In the genomic region with DNA sequence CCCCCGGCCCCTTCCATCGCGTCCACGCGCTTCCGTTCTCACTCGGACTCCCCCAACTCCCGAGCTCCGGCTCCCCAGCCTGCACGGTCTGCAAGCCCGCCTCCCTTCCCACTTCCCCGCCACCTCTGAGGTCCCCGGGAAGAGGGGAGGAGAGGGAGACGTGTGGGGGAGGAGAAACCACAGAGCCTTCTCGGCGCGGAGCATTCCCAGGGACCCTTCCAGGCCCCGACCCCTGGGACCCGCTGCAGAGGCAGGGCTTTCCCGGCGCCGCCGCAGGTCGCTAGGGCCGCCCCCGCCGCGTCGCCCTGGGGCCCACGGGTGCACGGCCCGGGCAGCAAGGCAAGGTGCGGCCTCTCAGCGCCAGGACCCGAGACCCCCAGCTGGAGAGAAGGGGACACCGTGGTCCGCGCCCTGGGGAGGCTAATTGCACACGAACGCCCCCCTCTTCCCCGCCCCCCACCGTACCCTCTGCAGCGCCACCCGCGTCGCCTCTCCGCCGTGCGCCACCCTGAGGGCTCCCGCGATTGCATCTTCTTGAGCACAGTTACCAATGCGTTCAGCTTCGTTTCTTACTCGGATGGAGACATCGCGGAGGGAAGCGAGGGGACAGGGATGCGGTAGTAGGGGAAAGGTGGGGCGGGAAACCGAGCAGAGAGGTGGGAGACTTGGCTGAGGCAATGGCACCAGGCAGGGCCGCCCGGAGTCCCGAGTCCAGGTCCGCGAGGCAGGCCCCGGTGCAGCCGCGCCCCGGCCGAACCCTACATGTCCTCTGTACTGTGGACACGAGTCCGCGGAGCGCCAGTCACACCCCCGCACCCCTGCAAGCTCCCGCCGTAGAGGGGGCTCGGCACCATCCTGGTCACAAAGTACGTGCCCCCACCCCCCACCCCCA, we compare ENCODE assay signal across 8 cellular contexts. TPM values are rescaled to one million over a fixed set of nuclear protein-coding genes. Genes with fewer than 3 reads are reported as not detected.
DNase-seq lines count a peak whose midpoint lies in the region; ATAC-seq and TF ChIP-seq lines count a peak whose summit lies in the region.

No MANE protein-coding gene starts in this region.

- H3K36me3 Mint-ChIP-seq in activated naive CD4-positive, alpha-beta T cell treated with anti-CD3 and anti-CD28 coated beads for 36 hours (ENCODE audit: low read depth), result no peaks in the 10 kb centered on the region

- H3K27ac Mint-ChIP-seq in activated naive CD4-positive, alpha-beta T cell treated with anti-CD3 and anti-CD28 coated beads for 36 hours, result no peak overlapping the region

- H3K4me3 Mint-ChIP-seq in activated naive CD4-positive, alpha-beta T cell treated with anti-CD3 and anti-CD28 coated beads for 36 hours, result peak overlapping the region; percentile 77

- TF ChIP-seq CTCF in C4-2B (conservative IDR thresholded peaks at IDR 0.05), result no peak; the same call in 1 of the 2 replicates

- ATAC-seq in GM19023 (IDR thresholded peaks at IDR 0.05; ENCODE audit: unreplicated experiment), result peak; percentile 51
- peak; percentile 15 for ATAC-seq in HG03196 (IDR thresholded peaks at IDR 0.05; ENCODE audit: unreplicated experiment)
- ATAC-seq in GM18858 (IDR thresholded peaks at IDR 0.05; ENCODE audit: unreplicated experiment), result no peak

- CTCF ChIA-PET in activated naive CD4-positive, alpha-beta T cell treated with anti-CD3 and anti-CD28 coated beads for 36 hours (lab: Charles Lee), result interaction anchor here (0.6 to 5.1 kb wide), 24 partner anchors 14 to 1714 kb away, joined by 3 to 41 read pairs (median 4); partner anchors contain the start of gene SKIDA1

- peaks cover 57% of the 10 kb centered on the region for H3K27me3 Mint-ChIP-seq in activated naive CD4-positive, alpha-beta T cell treated with anti-CD3 and anti-CD28 coated beads for 36 hours (ENCODE audit: low read depth)

- H3K9me3 Mint-ChIP-seq in activated naive CD4-positive, alpha-beta T cell treated with anti-CD3 and anti-CD28 coated beads for 36 hours, result no peaks in the 10 kb centered on the region

- intact Hi-C loops in activated naive CD4-positive, alpha-beta T cell treated with anti-CD3 and anti-CD28 coated beads for 36 hours (cut with micrococcal nuclease), result loop anchor here (1.0 to 10.0 kb wide), 11 partner anchors 20 to 1492 kb away; partner anchors contain the start of gene MLLT10

- peak overlapping the region; percentile 57 for H3K27ac ChIP-seq in C4-2B

- peak; percentile 69 for DNase-seq in activated naive CD4-positive, alpha-beta T cell treated with anti-CD3 and anti-CD28 coated beads for 36 hours
- DNase-seq in globus pallidus (ENCODE audit: low spot score), result peak; percentile 62
- DNase-seq in occipital lobe (lab: John Stamatoyannopoulos, UW), result peak; percentile 54

- H3K4me1 Mint-ChIP-seq in activated naive CD4-positive, alpha-beta T cell treated with anti-CD3 and anti-CD28 coated beads for 36 hours (ENCODE audit: low read depth), result peaks cover 14% of the 10 kb centered on the region

TF ChIP-seq in PFSK-1, 5 proteins besides CTCF, POLR2A, EP300 and RAD21:
- no peak for TF ChIP-seq FOXP2 (optimal IDR thresholded peaks at IDR 0.05; ENCODE audit: borderline replicate concordance, extremely low read depth, extremely low read length, insufficient read depth)
- no peak for TF ChIP-seq REST (IDR thresholded peaks at IDR 0.05; ENCODE audit: insufficient read depth in 1 of 2, low read depth in 2 of 2, low read length in 2 of 2)
- TF ChIP-seq POLR2AphosphoS5 (IDR thresholded peaks at IDR 0.05; ENCODE audit: low read depth, low read length), result peak; percentile 45; the same call in 1 of the 2 replicates
- TF ChIP-seq SIN3A (IDR thresholded peaks at IDR 0.05; ENCODE audit: borderline replicate concordance, insufficient read depth, low read length), result peak; percentile 64; the same call in 1 of the 2 replicates
- 0 out of 2 replicates have a peak, but pooled peaks have one; percentile 7 for TF ChIP-seq TAF1 (IDR thresholded peaks at IDR 0.05; ENCODE audit: borderline replicate concordance, insufficient read depth, low read length)

RNA-seq across cellular contexts. Expression of gene SKIDA1, which starts 29.0 kb away (rescaled TPM):
- polyA plus RNA-seq in PFSK-1 (2012; ENCODE audit: insufficient read length, low read depth), result 1.8 TPM
- under 1 TPM in 1 of 2 experiments, not detected in 1; 0.10 TPM for total RNA-seq in activated naive CD4-positive, alpha-beta T cell treated with anti-CD3 and anti-CD28 coated beads for 36 hours
- 9.4 TPM for total RNA-seq in occipital lobe

RNA-seq across cellular contexts. Expression of gene MLLT10, which starts 37.5 kb away (rescaled TPM):
- 61.1 TPM for polyA plus RNA-seq in PFSK-1 (2012; ENCODE audit: insufficient read length, low read depth)
- total RNA-seq in activated naive CD4-positive, alpha-beta T cell treated with anti-CD3 and anti-CD28 coated beads for 36 hours, result 10 to 100 TPM; 23.0 to 23.7 TPM
- 54.7 TPM for total RNA-seq in occipital lobe
